18 cellular contexts compared by ENCODE assay signal in genomic region chr5:139663752-139664151, GRCh38. TPM values are rescaled to one million over a fixed set of nuclear protein-coding genes. Genes with fewer than 3 reads are reported as not detected.
DNase-seq lines count a peak whose midpoint lies in the region; ATAC-seq and TF ChIP-seq lines count a peak whose summit lies in the region.
"Had no signal": no experiment of that assay in that cellular context is flagged by ENCODE, and none has a peak within 500 bp of the region (broad histone marks: within the 10 kb centered on the region; RNA-seq: fewer than 3 reads in every experiment).

No MANE protein-coding gene starts in this region.

- H3K9me2 ChIP-seq in OCI-LY7 (ENCODE audit: insufficient read depth, low read length), result no peaks in the 10 kb centered on the region

- CTCF ChIA-PET in OCI-LY7 (lab: Charles Lee; ENCODE audit: unreplicated experiment), result no interaction called here

- no peak overlapping the region for H3K4me3 ChIP-seq in OCI-LY7 (ENCODE audit: low read depth, low read length, poor library complexity, severe bottlenecking)
- no peak overlapping the region for H3K4me3 ChIP-seq in esophagus muscularis mucosa
- no peak overlapping the region for H3K4me3 ChIP-seq in gastrocnemius medialis
- H3K4me3 ChIP-seq in H7 (ENCODE audit: insufficient read depth, low read depth, low read length), result no peak overlapping the region

- H3K9me3 Mint-ChIP-seq in CD14-positive monocyte, result no peaks in the 10 kb centered on the region
- H3K9me3 Mint-ChIP-seq: activated naive CD4-positive, alpha-beta T cell treated with anti-CD3 and anti-CD28 coated beads for 36 hours; stimulated activated naive CD8-positive, alpha-beta T cell treated with anti-CD3 and anti-CD28 coated beads, Interleukin-15, Interleukin-2, amounts not matched to agents 100 ng/mL and 50 ng/mL, for 24 hours had no signal

- POLR2A ChIA-PET in OCI-LY7 (lab: Charles Lee), result interaction anchor here (1.2 to 1.7 kb wide), 3 partner anchors 9 to 16 kb away, joined by 3 to 8 read pairs (median 4); partner anchors contain the start of gene CXXC5

- no peak for TF ChIP-seq CTCF in CD14-positive monocyte (IDR thresholded peaks at IDR 0.05)
- TF ChIP-seq CTCF in OCI-LY7 (conservative IDR thresholded peaks at IDR 0.05; ENCODE audit: low read length), result no peak
- no peak for TF ChIP-seq CTCF in esophagus muscularis mucosa (IDR thresholded peaks at IDR 0.05)
- TF ChIP-seq CTCF in gastrocnemius medialis (IDR thresholded peaks at IDR 0.05 in 4 of 5, conservative IDR thresholded peaks at IDR 0.05 in 1 of 5), result no peak
- no peak for TF ChIP-seq CTCF in omental fat pad (IDR thresholded peaks at IDR 0.05)

- no peak for TF ChIP-seq EP300 in esophagus muscularis mucosa (IDR thresholded peaks at IDR 0.05)

- peaks cover 86% of the 10 kb centered on the region for H3K4me1 Mint-ChIP-seq in CD14-positive monocyte

- intact Hi-C loops in CD14-positive monocyte (cut with micrococcal nuclease), result loop anchor here in 1 of 2 donors (2.0 kb wide), 1 partner anchor 13 kb away; no protein-coding TSS in a partner anchor
- intact Hi-C loops in OCI-LY7 (cut with micrococcal nuclease; ENCODE audit: unreplicated experiment), result no loop called here
- intact Hi-C loops in esophagus muscularis mucosa (cut with DNase I), result no loop called here
- intact Hi-C loops in gastrocnemius medialis (cut with DNase I; ENCODE audit: low total_unique reads), result no loop called here

- peaks cover 96% of the 10 kb centered on the region for H3K79me2 ChIP-seq in OCI-LY7 (ENCODE audit: insufficient read depth, low read depth, low read length)

- H3K36me3 Mint-ChIP-seq in CD14-positive monocyte, result peaks cover 27 to 33% of the 10 kb centered on the region in 2 donors

- in situ Hi-C loops in gastrocnemius medialis (cut with MboI; ENCODE audit: low sequenced_read_pairs in 4 of 4), result no loop called here

- H3K27me3 Mint-ChIP-seq in CD14-positive monocyte (ENCODE audit: low read depth in 3 of 3), result peaks cover 2 to 12% (median 5%) of the 10 kb centered on the region in 3 donors
- H3K27me3 Mint-ChIP-seq: stimulated activated naive CD8-positive, alpha-beta T cell treated with anti-CD3 and anti-CD28 coated beads, Interleukin-15, Interleukin-2, amounts not matched to agents 100 ng/mL and 50 ng/mL, for 24 hours had no signal

- peak overlapping the region; percentile 94 for H3K4me2 ChIP-seq in OCI-LY7 (ENCODE audit: low read length)

- peak overlapping the region in 1 of 2 donors; percentile 21 for H3K4me3 Mint-ChIP-seq in CD14-positive monocyte
- H3K4me3 Mint-ChIP-seq: activated naive CD4-positive, alpha-beta T cell treated with anti-CD3 and anti-CD28 coated beads for 36 hours; stimulated activated naive CD8-positive, alpha-beta T cell treated with anti-CD3 and anti-CD28 coated beads, Interleukin-15, Interleukin-2, amounts not matched to agents 100 ng/mL and 50 ng/mL, for 24 hours had no signal

- peak overlapping the region; percentile 91 to 99 (median 97) for H3K27ac Mint-ChIP-seq in CD14-positive monocyte
- H3K27ac Mint-ChIP-seq: activated naive CD4-positive, alpha-beta T cell treated with anti-CD3 and anti-CD28 coated beads for 36 hours had no signal

- no TSS peak for BruUV-seq in OCI-LY7 (replicated peaks; lab: Mats Ljungman, UMichigan)

- H3K9me3 ChIP-seq in OCI-LY7 (ENCODE audit: low read length) (no peaks in the 10 kb centered on the region), esophagus muscularis mucosa (no peaks in the 10 kb centered on the region), gastrocnemius medialis (no peaks in the 10 kb centered on the region)

- TF ChIP-seq POLR2A in esophagus muscularis mucosa (IDR thresholded peaks at IDR 0.05; ENCODE audit: low read depth) (no peak), gastrocnemius medialis (IDR thresholded peaks at IDR 0.05) (no peak)

- peaks cover 0 to 5% (median 0%) of the 10 kb centered on the region in 4 donors for H3K27me3 ChIP-seq in esophagus muscularis mucosa
- no peaks in the 10 kb centered on the region for H3K27me3 ChIP-seq in gastrocnemius medialis
- no peaks in the 10 kb centered on the region for H3K27me3 ChIP-seq in H7 (ENCODE audit: control insufficient read depth, insufficient read depth, low read length)

- H3K27ac ChIP-seq in OCI-LY7 (ENCODE audit: low read depth, low read length, poor library complexity, severe bottlenecking) (peak overlapping the region; percentile 99), esophagus muscularis mucosa (replicated peaks in 1 of 4) (peak overlapping the region; percentile 91 to 95 (median 94)), gastrocnemius medialis (peak overlapping the region; percentile 97 to 99 (median 98))

- no peak for ATAC-seq in gastrocnemius medialis
- ATAC-seq in omental fat pad (ENCODE audit: low FRiP score), result no peak
- no peak for ATAC-seq in HG03097 (IDR thresholded peaks at IDR 0.05; ENCODE audit: low FRiP score, unreplicated experiment)
- ATAC-seq: PC-3, sciatic nerve had no signal

- DNase-seq in CD14-positive monocyte (ENCODE audit: low spot score) (no peak), OCI-LY7 (ENCODE audit: low spot score) (no peak), esophagus muscularis mucosa (ENCODE audit: extremely low spot score) (no peak), gastrocnemius medialis (no peak), omental fat pad (ENCODE audit: low spot score) (no peak), cortex of kidney (lab: John Stamatoyannopoulos, UW) (no peak), H7 (no peak)
- DNase-seq: activated CD8-positive, alpha-beta memory T cell treated with anti-CD3 and anti-CD28 coated beads, Interleukin-2, amount 50 U/mL, for 48 hours; activated naive CD4-positive, alpha-beta T cell treated with anti-CD3 and anti-CD28 coated beads for 36 hours; DMS 273 treated with DMSO at 0.1 percent for 48 hours; GOT3; KG1; NCI-H146; NCI-H510A; PC-3 had no signal

- no peak overlapping the region for H2AFZ ChIP-seq in OCI-LY7 (ENCODE audit: low read length)

- H3K36me3 ChIP-seq in OCI-LY7 (ENCODE audit: insufficient read depth, low read length) (peaks cover 12% of the 10 kb centered on the region; the same call in 1 of the 2 replicates), esophagus muscularis mucosa (no peaks in the 10 kb centered on the region), gastrocnemius medialis (no peaks in the 10 kb centered on the region), H7 (replicated peaks; ENCODE audit: control insufficient read depth, insufficient read depth, low read length) (no peaks in the 10 kb centered on the region; the same call in 1 of the 2 replicates)

- peaks cover 7% of the 10 kb centered on the region; the same call in 1 of the 2 replicates for H4K20me1 ChIP-seq in OCI-LY7 (ENCODE audit: insufficient read depth, low read length)

- H3K4me1 ChIP-seq in OCI-LY7 (ENCODE audit: insufficient read depth, low read length, poor library complexity, severe bottlenecking) (peaks cover 95% of the 10 kb centered on the region), esophagus muscularis mucosa (peaks cover 84 to 98% (median 93%) of the 10 kb centered on the region in 4 donors), gastrocnemius medialis (peaks cover 91 to 95% of the 10 kb centered on the region in 2 donors)

- 100% methylated on average over 1 of the region's 5 CpGs for WGBS in esophagus muscularis mucosa

RNA-seq across cellular contexts. Expression of gene CXXC5, which starts 15.6 kb away (rescaled TPM):
- 10 to 100 TPM; 33.7 to 37.2 TPM for polyA plus RNA-seq in CD14-positive monocyte
- total RNA-seq in OCI-LY7 (2014; rRNA removed; shearing (Covaris generic)), result 108 and 113 TPM in 2 replicates
- total RNA-seq in OCI-LY7 (2022), result 26.7 and 30.4 TPM in 2 replicates
- total RNA-seq in esophagus muscularis mucosa, result 10 to 100 TPM; 22.0 to 32.4 (median 27.8) TPM
- total RNA-seq in gastrocnemius medialis, result 10 to 100 TPM; 38.5 to 83.8 (median 60.9) TPM
- 10 to 100 TPM; 14.9 to 27.3 (median 25.0) TPM for total RNA-seq in omental fat pad
- 150 and 154 TPM in 2 replicates for total RNA-seq in H7 (2014; rRNA removed; shearing (Covaris generic))
